In genomic region chr13:86038490-86038889, GRCh38 we compare ENCODE assay signal across 9 cellular contexts.
"Had no signal": no experiment of that assay in that cellular context is flagged by ENCODE, and none has a peak within 500 bp of the region (broad histone marks: within the 10 kb centered on the region; RNA-seq: fewer than 3 reads in every experiment).

No MANE protein-coding gene starts in this region.

- H3K36me3 ChIP-seq: HAP-1 had no signal

- H3K9ac ChIP-seq: GM23248 had no signal

- H3K4me3 Mint-ChIP-seq: GM23338, H9, HFFc6 had no signal

- H3K4me3 ChIP-seq: GM23248, GM23338, HAP-1 had no signal

- H3K9me3 Mint-ChIP-seq: GM23338, H9 had no signal

- H3K27ac ChIP-seq: GM23248 had no signal

- ATAC-seq: GM23338, HCT116 had no signal

- H2AFZ ChIP-seq: GM23248, GM23338 had no signal

- H3K9me3 ChIP-seq: HAP-1 had no signal

- H3K27ac Mint-ChIP-seq: HFFc6 had no signal

- FAIRE-seq: H1 had no signal

- DNase-seq: GM23248, H7, H9, HCEC 1CT, HFFc6 had no signal

- H3K4me1 ChIP-seq: HAP-1 had no signal
